ENCODE assay signal across 36 cellular contexts in the genomic region with DNA sequence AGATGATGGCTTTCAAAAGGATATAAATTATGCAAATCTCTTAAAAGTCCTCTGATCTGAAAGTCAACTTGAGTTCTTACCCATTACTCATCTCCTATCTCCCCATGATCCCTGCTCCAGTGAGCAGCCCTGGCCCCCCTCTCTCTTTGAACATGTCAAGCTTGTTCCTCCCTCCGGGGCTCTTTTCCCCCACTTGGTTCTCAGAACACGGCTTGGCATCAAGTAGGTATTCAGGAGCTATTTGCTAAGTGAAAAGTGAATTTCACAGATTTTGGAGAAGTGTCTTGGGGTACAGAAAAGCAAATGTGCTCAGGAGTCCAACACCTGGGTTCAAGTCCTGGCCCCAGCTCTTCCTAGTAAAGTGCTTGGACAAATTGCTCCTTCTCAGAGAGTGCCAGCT.
"Had no signal": no experiment of that assay in that cellular context is flagged by ENCODE, and none has a peak within 500 bp of the region (broad histone marks: within the 10 kb centered on the region; RNA-seq: fewer than 3 reads in every experiment).

No MANE protein-coding gene starts in this region.

- H3K9me3 ChIP-seq: adrenal gland, body of pancreas, breast epithelium had no signal

- H3K4me3 ChIP-seq: adrenal gland, body of pancreas, breast epithelium had no signal

- H3K4me1 Mint-ChIP-seq: activated B cell treated with CpG ODN at 0.5 μM for 24 hours; activated CD4-positive, alpha-beta T cell treated with anti-CD3 and anti-CD28 coated beads, Interleukin-2, amount 10 ng/mL, durations not matched to agents 24 days and 14 days; activated T-helper 17 cell treated with anti-CD3 and anti-CD28 coated beads, Interleukin-2, amount 50 U/mL, for 72 hours had no signal

- H3K27ac ChIP-seq: adrenal gland, body of pancreas, brain microvascular endothelial cell, breast epithelium, VCaP had no signal

- DNase-seq: activated B cell treated with CpG ODN at 0.5 μM for 24 hours; activated CD4-positive, alpha-beta memory T cell treated with anti-CD3 and anti-CD28 coated beads for 36 hours; activated CD4-positive, alpha-beta T cell treated with anti-CD3 and anti-CD28 coated beads for 4 hours; activated CD4-positive, alpha-beta T cell treated with anti-CD3 and anti-CD28 coated beads, Interleukin-2, amount 10 ng/mL, durations not matched to agents 24 days and 14 days; activated CD4-positive, alpha-beta T cell treated with anti-CD3 and anti-CD28 coated beads, Interleukin-2, amount 50 U/mL, for 1 hour; activated CD4-positive, alpha-beta T cell treated with anti-CD3 and anti-CD28 coated beads, Interleukin-2, amount 50 U/mL, for 4 hours; activated CD4-positive, CD25-positive, alpha-beta regulatory T cell treated with anti-CD3 and anti-CD28 coated beads, Interleukin-2, amount 50 U/mL, for 72 hours; activated CD8-positive, alpha-beta memory T cell treated with anti-CD3 and anti-CD28 coated beads, Interleukin-2, amount 50 U/mL, for 4 hours; activated CD8-positive, alpha-beta T cell treated with anti-CD3 and anti-CD28 coated beads for 36 hours; activated effector memory CD4-positive, alpha-beta T cell treated with anti-CD3 and anti-CD28 coated beads, Interleukin-2, amount 50 U/mL, for 16 hours; activated gamma-delta T cell treated with Interleukin-2 at 50 U/mL for 16 hours; activated naive CD4-positive, alpha-beta T cell; activated naive CD4-positive, alpha-beta T cell treated with anti-CD3 and anti-CD28 coated beads for 36 hours; activated naive CD4-positive, alpha-beta T cell treated with anti-CD3 and anti-CD28 coated beads, Interleukin-2, amount 50 U/mL, for 16 hours; activated naive CD8-positive, alpha-beta T cell treated with anti-CD3 and anti-CD28 coated beads for 36 hours; activated T-cell treated with anti-CD3 and anti-CD28 coated beads for 4 hours; activated T-cell treated with anti-CD3 and anti-CD28 coated beads, Interleukin-2, amount 50 U/mL, for 1 hour; activated T-cell treated with anti-CD3 and anti-CD28 coated beads, Interleukin-2, amount 50 U/mL, for 4 hours; activated T-cell treated with anti-CD3 and anti-CD28 coated beads, Interleukin-2, amount 50 U/mL, for 72 hours; adrenal gland; amniotic stem cell; aorta; body of pancreas; brain microvascular endothelial cell; central memory CD4-positive, alpha-beta T cell; SW 1271; T-helper 1 cell; T-helper 2 cell; T-helper 9 cell had no signal

- H3K27me3 ChIP-seq: adrenal gland, body of pancreas, brain microvascular endothelial cell, breast epithelium had no signal

- H3K27ac Mint-ChIP-seq: activated B cell treated with CpG ODN at 0.5 μM for 24 hours; activated CD4-positive, alpha-beta memory T cell treated with anti-CD3 and anti-CD28 coated beads for 36 hours; activated CD4-positive, alpha-beta T cell treated with anti-CD3 and anti-CD28 coated beads, Interleukin-2, amount 10 ng/mL, durations not matched to agents 24 days and 14 days; activated CD8-positive, alpha-beta T cell treated with anti-CD3 and anti-CD28 coated beads for 36 hours; activated naive CD4-positive, alpha-beta T cell treated with anti-CD3 and anti-CD28 coated beads for 36 hours; activated naive CD4-positive, alpha-beta T cell treated with anti-CD3 and anti-CD28 coated beads, Interleukin-2, amount 50 U/mL, for 72 hours; activated naive CD8-positive, alpha-beta T cell treated with anti-CD3 and anti-CD28 coated beads for 36 hours; activated T-cell treated with anti-CD3 and anti-CD28 coated beads, Interleukin-2, amount 50 U/mL, for 72 hours; activated T-helper 1 cell treated with anti-CD3 and anti-CD28 coated beads, Interleukin-12 subunit alpha, Interleukin-12 subunit beta, Interleukin-2, Interleukin-4 antibody, amounts not matched to agents 30 ng/mL and 10 ng/mL and 1 ng/mL, durations not matched to agents 14 hours and 24 hours and 36 hours; activated T-helper 17 cell treated with anti-CD3 and anti-CD28 coated beads, Interleukin-2, amount 50 U/mL, for 72 hours; T-helper 1 cell treated with Interleukin-12 subunit alpha and Interleukin-12 subunit beta and Interleukin-4 antibody, amounts not matched to agents 30 μg/mL and 1 μg/mL, for 36 hours; T-helper 2 cell treated with Interferon-gamma antibody and Interleukin-4, amounts not matched to agents 5 μg/mL and 100 μg/mL, for 36 hours had no signal

- H3K4me3 Mint-ChIP-seq: activated B cell treated with CpG ODN at 0.5 μM for 24 hours; activated CD4-positive, alpha-beta memory T cell treated with anti-CD3 and anti-CD28 coated beads for 36 hours; activated CD4-positive, alpha-beta T cell treated with anti-CD3 and anti-CD28 coated beads, Interleukin-2, amount 10 ng/mL, durations not matched to agents 24 days and 14 days; activated CD8-positive, alpha-beta T cell treated with anti-CD3 and anti-CD28 coated beads for 36 hours; activated naive CD4-positive, alpha-beta T cell treated with anti-CD3 and anti-CD28 coated beads for 36 hours; activated naive CD8-positive, alpha-beta T cell treated with anti-CD3 and anti-CD28 coated beads for 36 hours; activated T-cell treated with anti-CD3 and anti-CD28 coated beads, Interleukin-2, amount 50 U/mL, for 4 hours; activated T-cell treated with anti-CD3 and anti-CD28 coated beads, Interleukin-2, amount 50 U/mL, for 72 hours; activated T-helper 1 cell treated with anti-CD3 and anti-CD28 coated beads, Interleukin-12 subunit alpha, Interleukin-12 subunit beta, Interleukin-2, Interleukin-4 antibody, amounts not matched to agents 30 ng/mL and 10 ng/mL and 1 ng/mL, durations not matched to agents 14 hours and 24 hours and 36 hours; activated T-helper 17 cell treated with anti-CD3 and anti-CD28 coated beads, Interleukin-2, amount 50 U/mL, for 72 hours; T-helper 1 cell treated with Interleukin-12 subunit alpha and Interleukin-12 subunit beta and Interleukin-4 antibody, amounts not matched to agents 30 μg/mL and 1 μg/mL, for 36 hours; T-helper 2 cell treated with Interferon-gamma antibody and Interleukin-4, amounts not matched to agents 5 μg/mL and 100 μg/mL, for 36 hours had no signal

- H3K36me3 Mint-ChIP-seq: activated CD4-positive, alpha-beta memory T cell treated with anti-CD3 and anti-CD28 coated beads for 36 hours; activated naive CD4-positive, alpha-beta T cell treated with anti-CD3 and anti-CD28 coated beads, Interleukin-2, amount 50 U/mL, for 72 hours; activated naive CD8-positive, alpha-beta T cell treated with anti-CD3 and anti-CD28 coated beads for 36 hours had no signal

- H3K36me3 ChIP-seq: adrenal gland, brain microvascular endothelial cell, breast epithelium had no signal

- H3K4me1 ChIP-seq: adrenal gland, body of pancreas, breast epithelium had no signal

- H3K27me3 Mint-ChIP-seq: activated CD4-positive, alpha-beta T cell treated with anti-CD3 and anti-CD28 coated beads, Interleukin-2, amount 10 ng/mL, durations not matched to agents 24 days and 14 days; activated T-helper 17 cell treated with anti-CD3 and anti-CD28 coated beads, Interleukin-2, amount 50 U/mL, for 72 hours had no signal
